Comparison of ENCODE assay signal across 8 cellular contexts in genomic region chr17:67377727-67378443, GRCh38. TPM values are rescaled to one million over a fixed set of nuclear protein-coding genes. Genes with fewer than 3 reads are reported as not detected.
A peak's percentile ranks its signal among the peaks of the same experiment; 100 is the strongest.
DNase-seq lines count a peak whose midpoint lies in the region; ATAC-seq and TF ChIP-seq lines count a peak whose summit lies in the region.

No MANE protein-coding gene starts in this region.

- peak overlapping the region; percentile 81 for H3K4me3 ChIP-seq in Caco-2 (ENCODE audit: low read depth, low read length)
- peak overlapping the region; percentile 87 for H3K4me3 ChIP-seq in ectodermal cell (ENCODE audit: insufficient read depth, low read depth, low read length)

- no peak overlapping the region for H3K27ac Mint-ChIP-seq in Caco-2 (ENCODE audit: unreplicated experiment)
- peak overlapping the region; percentile 58 for H3K27ac Mint-ChIP-seq in stimulated activated memory B cell treated with anti-CD40 and anti-IgM and Interleukin-4, amounts not matched to agents 10 μg/mL and 1 μg/mL and 100 μg/mL, for 72 hours

- ATAC-seq in GM21723 (IDR thresholded peaks at IDR 0.05; ENCODE audit: unreplicated experiment) = peak; percentile 29
- peak; percentile 64 for ATAC-seq in stimulated activated memory B cell treated with anti-CD40 and anti-IgM and Interleukin-4, amounts not matched to agents 10 μg/mL and 1 μg/mL and 100 μg/mL, for 72 hours

- POLR2A ChIA-PET in Caco-2 (lab: Charles Lee) = no interaction called here

- no peaks in the 10 kb centered on the region for H3K9me3 Mint-ChIP-seq in Caco-2 (ENCODE audit: unreplicated experiment)
- no peaks in the 10 kb centered on the region for H3K9me3 Mint-ChIP-seq in stimulated activated memory B cell treated with anti-CD40 and anti-IgM and Interleukin-4, amounts not matched to agents 10 μg/mL and 1 μg/mL and 100 μg/mL, for 72 hours

- H3K4me1 Mint-ChIP-seq in Caco-2 (ENCODE audit: low read depth, unreplicated experiment) = peaks cover 9% of the 10 kb centered on the region
- peaks cover 30% of the 10 kb centered on the region for H3K4me1 Mint-ChIP-seq in stimulated activated memory B cell treated with anti-CD40 and anti-IgM and Interleukin-4, amounts not matched to agents 10 μg/mL and 1 μg/mL and 100 μg/mL, for 72 hours

- H3K36me3 ChIP-seq in Caco-2 (ENCODE audit: control insufficient read depth, insufficient read depth, low read length) = no peaks in the 10 kb centered on the region
- H3K36me3 ChIP-seq in ectodermal cell (ENCODE audit: control insufficient read depth, insufficient read depth, low read length) = no peaks in the 10 kb centered on the region

- H3K27me3 ChIP-seq in Caco-2 (replicated peaks; ENCODE audit: control insufficient read depth, insufficient read depth, low read length) (no peaks in the 10 kb centered on the region), ectodermal cell (ENCODE audit: control insufficient read depth, insufficient read depth, low read length, poor library complexity, severe bottlenecking) (no peaks in the 10 kb centered on the region)

- CTCF ChIA-PET in Caco-2 (lab: Charles Lee) = interaction anchor here (0.9 to 1.6 kb wide), 3 partner anchors 43 to 267 kb away, joined by 3 to 10 read pairs (median 5); no protein-coding TSS in a partner anchor

- peak overlapping the region; percentile 77 for H3K27ac ChIP-seq in ectodermal cell (ENCODE audit: insufficient read depth, low read depth, low read length, poor library complexity, severe bottlenecking)

- intact Hi-C loops in Caco-2 (cut with micrococcal nuclease; ENCODE audit: unreplicated experiment) = loop anchor here (2.0 kb wide), 2 partner anchors 97 to 101 kb away; no protein-coding TSS in a partner anchor

- 0% methylated on average over 74 of the region's 74 CpGs for WGBS in ectodermal cell, 2 experiments

- peaks cover 6% of the 10 kb centered on the region for H3K36me3 Mint-ChIP-seq in Caco-2 (ENCODE audit: insufficient read depth, unreplicated experiment)
- H3K36me3 Mint-ChIP-seq in stimulated activated memory B cell treated with anti-CD40 and anti-IgM and Interleukin-4, amounts not matched to agents 10 μg/mL and 1 μg/mL and 100 μg/mL, for 72 hours = no peaks in the 10 kb centered on the region

- H3K4me1 ChIP-seq in Caco-2 (0 out of 2 replicates have a peak, but pooled peaks cover 8% of the 10 kb centered on the region), ectodermal cell (ENCODE audit: control insufficient read depth, insufficient read depth, low read length) (no peaks in the 10 kb centered on the region)

- H3K9me3 ChIP-seq in Caco-2 = no peaks in the 10 kb centered on the region
- no peaks in the 10 kb centered on the region for H3K9me3 ChIP-seq in ectodermal cell (ENCODE audit: control insufficient read depth, low read length)

- no TSS peak for BruUV-seq in Caco-2 (replicated peaks; lab: Mats Ljungman, UMichigan)

- H3K4me3 Mint-ChIP-seq in Caco-2 (ENCODE audit: unreplicated experiment) = peak overlapping the region; percentile 72
- peak overlapping the region; percentile 96 for H3K4me3 Mint-ChIP-seq in stimulated activated memory B cell treated with anti-CD40 and anti-IgM and Interleukin-4, amounts not matched to agents 10 μg/mL and 1 μg/mL and 100 μg/mL, for 72 hours

- TF ChIP-seq CTCF in Caco-2 (IDR thresholded peaks at IDR 0.05; ENCODE audit: insufficient read depth in 1 of 2, low read depth in 1 of 2, low read length in 1 of 2, severe bottlenecking in 1 of 2, unreplicated experiment in 1 of 2) = peak in 1 of 2 experiments; percentile 47

- DNase-seq in Caco-2 (peak; percentile 56 to 70), NCI-H146 treated with DMSO at 0.1 percent for 48 hours (lab: John Stamatoyannopoulos, UW; ENCODE audit: unreplicated experiment) (peak; percentile 29), medulla oblongata (ENCODE audit: extremely low spot score) (peak; percentile 35), middle frontal gyrus (ENCODE audit: extremely low spot score, low spot score) (no peak)
- peak; percentile 44 to 51 for DNase-seq in activated CD4-positive, alpha-beta T cell treated with anti-CD3 and anti-CD28 coated beads, Interleukin-2, amount 50 U/mL, for 4 hours

- H3K27me3 Mint-ChIP-seq in Caco-2 (ENCODE audit: insufficient read depth, unreplicated experiment) = peaks cover 3% of the 10 kb centered on the region
- H3K27me3 Mint-ChIP-seq in stimulated activated memory B cell treated with anti-CD40 and anti-IgM and Interleukin-4, amounts not matched to agents 10 μg/mL and 1 μg/mL and 100 μg/mL, for 72 hours = no peaks in the 10 kb centered on the region

RNA-seq across cellular contexts. Expression of gene PITPNC1, which starts 0.8 kb away (rescaled TPM):
- 3.1 and 4.2 TPM in 2 replicates for total RNA-seq in Caco-2 (2022)
- 15.5 TPM for polyA plus RNA-seq in ectodermal cell (2013, experiment 1 of 4)
- 14.6 TPM for polyA plus RNA-seq in ectodermal cell (2013, experiment 2 of 4)
- polyA plus RNA-seq in ectodermal cell (2013, experiment 3 of 4) = 13.3 TPM
- 14.4 TPM for polyA plus RNA-seq in ectodermal cell (2013, experiment 4 of 4)

RNA-seq across cellular contexts. Expression of gene PSMD12, which starts 11.5 kb away (rescaled TPM):
- 84.4 and 94.0 TPM in 2 replicates for total RNA-seq in Caco-2 (2022)
- polyA plus RNA-seq in ectodermal cell (2013, experiment 1 of 4) = 57.2 TPM
- 58.4 TPM for polyA plus RNA-seq in ectodermal cell (2013, experiment 2 of 4)
- 38.6 TPM for polyA plus RNA-seq in ectodermal cell (2013, experiment 3 of 4)
- 47.9 TPM for polyA plus RNA-seq in ectodermal cell (2013, experiment 4 of 4)
